ENCODE assay signal across 8 cellular contexts in the genomic region with DNA sequence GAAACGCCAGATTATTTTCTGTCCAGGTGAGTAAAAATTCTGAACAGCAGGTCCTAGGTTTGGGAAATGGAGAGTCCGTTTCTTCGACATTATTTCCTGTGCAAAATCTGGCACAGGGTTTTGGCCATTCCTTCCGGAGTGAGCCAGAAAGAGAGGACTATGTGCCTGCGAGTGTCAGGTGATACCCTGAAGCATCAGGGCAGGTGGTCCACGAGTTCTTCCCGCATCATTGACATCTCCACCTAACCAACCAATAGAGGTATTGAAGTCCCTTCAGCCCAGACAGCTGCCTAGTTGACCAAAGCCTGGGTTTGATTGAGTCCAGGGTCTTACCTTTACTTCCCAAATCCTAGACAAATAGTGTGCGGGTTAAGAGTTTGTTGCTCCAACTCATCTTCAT. TPM values are rescaled to one million over a fixed set of nuclear protein-coding genes. Genes with fewer than 3 reads are reported as not detected.
A peak's percentile ranks its signal among the peaks of the same experiment; 100 is the strongest.
DNase-seq lines count a peak whose midpoint lies in the region; TF ChIP-seq lines count a peak whose summit lies in the region.

No MANE protein-coding gene starts in this region.

- peak overlapping the region; percentile 84 for H3K27ac ChIP-seq in RWPE1

- DNase-seq in RWPE1 (ENCODE audit: low spot score) (no peak), fibroblast of mammary gland (ENCODE audit: low read depth) (no peak), retinal pigment epithelial cell (ENCODE audit: low read depth) (no peak), HPDE6-E6E7 (ENCODE audit: extremely low spot score) (no peak), GM20000 (ENCODE audit: low spot score) (no peak), nucleus accumbens (lab: John Stamatoyannopoulos, UW) (no peak), mesenteric fat pad (ENCODE audit: low spot score) (no peak)

- H3K4me3 ChIP-seq in GM08714 (ENCODE audit: low read length) (peak overlapping the region; percentile 71), fibroblast of mammary gland (ENCODE audit: control insufficient read depth, low read depth, low read length) (peak overlapping the region; percentile 86), retinal pigment epithelial cell (ENCODE audit: low read length) (peak overlapping the region; percentile 89)

- POLR2A ChIA-PET in RWPE1 (lab: Yijun Ruan, JAX; ENCODE audit: low non-redundant PET), result interaction anchor here (0.7 kb wide), 1 partner anchor 8 kb away, joined by 3 read pairs; no protein-coding TSS in a partner anchor

- no peak for TF ChIP-seq CTCF in RWPE1 (conservative IDR thresholded peaks at IDR 0.05; ENCODE audit: low read depth)
- no peak for TF ChIP-seq CTCF in fibroblast of mammary gland (conservative IDR thresholded peaks at IDR 0.05; ENCODE audit: control insufficient read depth, insufficient read depth, low read depth, low read length)
- TF ChIP-seq CTCF in retinal pigment epithelial cell (conservative IDR thresholded peaks at IDR 0.05; ENCODE audit: low read depth, low read length), result no peak
- TF ChIP-seq CTCF in GM20000 (IDR thresholded peaks at IDR 0.05; ENCODE audit: extremely low read depth, missing control alignments), result no peak

- CTCF ChIA-PET in RWPE1 (lab: Yijun Ruan, JAX), result no interaction called here

RNA-seq across cellular contexts. Expression of gene SNAP29, which starts 0.8 kb away (rescaled TPM):
- total RNA-seq in mesenteric fat pad, result 30.8 TPM

RNA-seq across cellular contexts. Expression of gene PI4KA, which starts 1.0 kb away (rescaled TPM):
- 79.1 TPM for total RNA-seq in mesenteric fat pad

RNA-seq across cellular contexts. Expression of gene CRKL, which starts 57.6 kb away (rescaled TPM):
- 46.1 TPM for total RNA-seq in mesenteric fat pad
